Comparison of ENCODE assay signal across 1 cellular context in genomic region chr9:87494970-87495471, GRCh38.
A peak's percentile ranks its signal among the peaks of the same experiment; 100 is the strongest.
TF ChIP-seq lines count a peak whose summit lies in the region.

No MANE protein-coding gene starts in this region.

TF ChIP-seq in K562, 482 proteins besides CTCF, POLR2A, EP300 and RAD21 (continued from another document and continues in another):
- TF ChIP-seq, protein P1, sequence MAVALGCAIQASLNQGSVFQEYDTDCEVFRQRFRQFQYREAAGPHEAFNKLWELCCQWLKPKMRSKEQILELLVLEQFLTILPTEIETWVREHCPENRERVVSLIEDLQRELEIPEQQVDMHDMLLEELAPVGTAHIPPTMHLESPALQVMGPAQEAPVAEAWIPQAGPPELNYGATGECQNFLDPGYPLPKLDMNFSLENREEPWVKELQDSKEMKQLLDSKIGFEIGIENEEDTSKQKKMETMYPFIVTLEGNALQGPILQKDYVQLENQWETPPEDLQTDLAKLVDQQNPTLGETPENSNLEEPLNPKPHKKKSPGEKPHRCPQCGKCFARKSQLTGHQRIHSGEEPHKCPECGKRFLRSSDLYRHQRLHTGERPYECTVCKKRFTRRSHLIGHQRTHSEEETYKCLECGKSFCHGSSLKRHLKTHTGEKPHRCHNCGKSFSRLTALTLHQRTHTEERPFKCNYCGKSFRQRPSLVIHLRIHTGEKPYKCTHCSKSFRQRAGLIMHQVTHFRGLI (CRISPR knock-in tag; IDR thresholded peaks at IDR 0.05), result no peak
- TF ChIP-seq ETV6 (IDR thresholded peaks at IDR 0.05; ENCODE audit: borderline replicate concordance in 1 of 2, low read depth in 2 of 2, low read length in 1 of 2) (no peak), ETV6 (CRISPR knock-in tag; IDR thresholded peaks at IDR 0.05; ENCODE audit: borderline replicate concordance) (no peak), ZFP36 (IDR thresholded peaks at IDR 0.05; ENCODE audit: low read depth, low read length, partially characterized antibody) (no peak), E2F6 (IDR thresholded peaks at IDR 0.05; ENCODE audit: borderline replicate concordance in 1 of 2, extremely low read depth in 1 of 2, insufficient read depth in 1 of 2, insufficient read length in 1 of 2, low read depth in 1 of 2, low read length in 1 of 2, poor library complexity in 1 of 2, severe bottlenecking in 1 of 2) (no peak), ZNF551 (CRISPR knock-in tag; IDR thresholded peaks at IDR 0.05) (no peak), ZNF316 (IDR thresholded peaks at IDR 0.05) (no peak), ZNF436 (CRISPR knock-in tag; IDR thresholded peaks at IDR 0.05) (no peak), STAT5A (IDR thresholded peaks at IDR 0.05; ENCODE audit: borderline replicate concordance, low read length) (no peak), SMARCA5 (IDR thresholded peaks at IDR 0.05) (no peak), SMC3 (conservative IDR thresholded peaks at IDR 0.05; ENCODE audit: insufficient read depth, low read depth, low read length) (no peak), ZNF584 (CRISPR knock-in tag; IDR thresholded peaks at IDR 0.05; ENCODE audit: low read depth) (no peak), ARID1B (IDR thresholded peaks at IDR 0.05) (peak; percentile 40; the same call in 1 of the 2 replicates), GTF2E2 (tag; IDR thresholded peaks at IDR 0.05) (no peak), ZNF79 (CRISPR knock-in tag; IDR thresholded peaks at IDR 0.05; ENCODE audit: low read depth) (no peak), MAFF (IDR thresholded peaks at IDR 0.05; ENCODE audit: low read length) (no peak), HSF4 (CRISPR knock-in tag; IDR thresholded peaks at IDR 0.05; ENCODE audit: borderline replicate concordance) (no peak), KAT8 (IDR thresholded peaks at IDR 0.05; ENCODE audit: low read depth) (no peak), CC2D1A (IDR thresholded peaks at IDR 0.05) (no peak), HNRNPH1 (optimal IDR thresholded peaks at IDR 0.05; ENCODE audit: low read depth, low read length) (no peak), NR4A1 (CRISPR knock-in tag; IDR thresholded peaks at IDR 0.05) (no peak), NR4A1 (tag; IDR thresholded peaks at IDR 0.05) (no peak), ZFP1 (CRISPR knock-in tag; IDR thresholded peaks at IDR 0.05) (no peak), HES1 (IDR thresholded peaks at IDR 0.05; ENCODE audit: low read depth) (no peak), NR3C1 (CRISPR knock-in tag; IDR thresholded peaks at IDR 0.05) (no peak), ZBTB7A (IDR thresholded peaks at IDR 0.05; ENCODE audit: borderline replicate concordance, control insufficient read depth, low read depth, low read length) (no peak), ZNF146 (CRISPR knock-in tag; IDR thresholded peaks at IDR 0.05; ENCODE audit: unreplicated experiment) (no peak), ATF7 (IDR thresholded peaks at IDR 0.05) (no peak), DMBX1 (CRISPR knock-in tag; IDR thresholded peaks at IDR 0.05; ENCODE audit: borderline replicate concordance) (no peak), TRIM28 (IDR thresholded peaks at IDR 0.05) (no peak), ILK (tag; IDR thresholded peaks at IDR 0.05; ENCODE audit: borderline replicate concordance, low read depth) (no peak), NONO (IDR thresholded peaks at IDR 0.05; ENCODE audit: low read depth in 2 of 2, low read length in 1 of 2) (no peak), TAF7 (tag; IDR thresholded peaks at IDR 0.05) (no peak), PATZ1 (CRISPR knock-in tag; IDR thresholded peaks at IDR 0.05; ENCODE audit: borderline replicate concordance) (no peak), FOXP1 (CRISPR knock-in tag; IDR thresholded peaks at IDR 0.05) (no peak), HDAC1 (IDR thresholded peaks at IDR 0.05) (no peak), NFIC (IDR thresholded peaks at IDR 0.05) (no peak), KHSRP (IDR thresholded peaks at IDR 0.05) (no peak), ZNF431 (CRISPR knock-in tag; IDR thresholded peaks at IDR 0.05) (no peak), TEAD4 (IDR thresholded peaks at IDR 0.05; ENCODE audit: low read length) (peak; percentile 17; the same call in 1 of the 2 replicates), TEAD4 (CRISPR knock-in tag; IDR thresholded peaks at IDR 0.05; ENCODE audit: borderline replicate concordance) (no peak), U2AF1 (optimal IDR thresholded peaks at IDR 0.05; ENCODE audit: low read depth, low read length) (no peak), ZNF165 (CRISPR knock-in tag; IDR thresholded peaks at IDR 0.05; ENCODE audit: borderline replicate concordance) (no peak), NR2C1 (IDR thresholded peaks at IDR 0.05) (no peak), NR2C1 (tag; IDR thresholded peaks at IDR 0.05) (no peak), SMARCA4 (IDR thresholded peaks at IDR 0.05) (peak; percentile 41; the same call in 1 of the 2 replicates), ATF3 (IDR thresholded peaks at IDR 0.05) (peak; percentile 44; the same call in 1 of the 2 replicates), ATF3 (CRISPR knock-in tag; conservative IDR thresholded peaks at IDR 0.05) (no peak)
- TF ChIP-seq, protein P2, sequence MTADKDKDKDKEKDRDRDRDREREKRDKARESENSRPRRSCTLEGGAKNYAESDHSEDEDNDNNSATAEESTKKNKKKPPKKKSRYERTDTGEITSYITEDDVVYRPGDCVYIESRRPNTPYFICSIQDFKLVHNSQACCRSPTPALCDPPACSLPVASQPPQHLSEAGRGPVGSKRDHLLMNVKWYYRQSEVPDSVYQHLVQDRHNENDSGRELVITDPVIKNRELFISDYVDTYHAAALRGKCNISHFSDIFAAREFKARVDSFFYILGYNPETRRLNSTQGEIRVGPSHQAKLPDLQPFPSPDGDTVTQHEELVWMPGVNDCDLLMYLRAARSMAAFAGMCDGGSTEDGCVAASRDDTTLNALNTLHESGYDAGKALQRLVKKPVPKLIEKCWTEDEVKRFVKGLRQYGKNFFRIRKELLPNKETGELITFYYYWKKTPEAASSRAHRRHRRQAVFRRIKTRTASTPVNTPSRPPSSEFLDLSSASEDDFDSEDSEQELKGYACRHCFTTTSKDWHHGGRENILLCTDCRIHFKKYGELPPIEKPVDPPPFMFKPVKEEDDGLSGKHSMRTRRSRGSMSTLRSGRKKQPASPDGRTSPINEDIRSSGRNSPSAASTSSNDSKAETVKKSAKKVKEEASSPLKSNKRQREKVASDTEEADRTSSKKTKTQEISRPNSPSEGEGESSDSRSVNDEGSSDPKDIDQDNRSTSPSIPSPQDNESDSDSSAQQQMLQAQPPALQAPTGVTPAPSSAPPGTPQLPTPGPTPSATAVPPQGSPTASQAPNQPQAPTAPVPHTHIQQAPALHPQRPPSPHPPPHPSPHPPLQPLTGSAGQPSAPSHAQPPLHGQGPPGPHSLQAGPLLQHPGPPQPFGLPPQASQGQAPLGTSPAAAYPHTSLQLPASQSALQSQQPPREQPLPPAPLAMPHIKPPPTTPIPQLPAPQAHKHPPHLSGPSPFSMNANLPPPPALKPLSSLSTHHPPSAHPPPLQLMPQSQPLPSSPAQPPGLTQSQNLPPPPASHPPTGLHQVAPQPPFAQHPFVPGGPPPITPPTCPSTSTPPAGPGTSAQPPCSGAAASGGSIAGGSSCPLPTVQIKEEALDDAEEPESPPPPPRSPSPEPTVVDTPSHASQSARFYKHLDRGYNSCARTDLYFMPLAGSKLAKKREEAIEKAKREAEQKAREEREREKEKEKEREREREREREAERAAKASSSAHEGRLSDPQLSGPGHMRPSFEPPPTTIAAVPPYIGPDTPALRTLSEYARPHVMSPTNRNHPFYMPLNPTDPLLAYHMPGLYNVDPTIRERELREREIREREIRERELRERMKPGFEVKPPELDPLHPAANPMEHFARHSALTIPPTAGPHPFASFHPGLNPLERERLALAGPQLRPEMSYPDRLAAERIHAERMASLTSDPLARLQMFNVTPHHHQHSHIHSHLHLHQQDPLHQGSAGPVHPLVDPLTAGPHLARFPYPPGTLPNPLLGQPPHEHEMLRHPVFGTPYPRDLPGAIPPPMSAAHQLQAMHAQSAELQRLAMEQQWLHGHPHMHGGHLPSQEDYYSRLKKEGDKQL (CRISPR knock-in tag; IDR thresholded peaks at IDR 0.05; ENCODE audit: borderline replicate concordance), result no peak
- TF ChIP-seq, protein P3, sequence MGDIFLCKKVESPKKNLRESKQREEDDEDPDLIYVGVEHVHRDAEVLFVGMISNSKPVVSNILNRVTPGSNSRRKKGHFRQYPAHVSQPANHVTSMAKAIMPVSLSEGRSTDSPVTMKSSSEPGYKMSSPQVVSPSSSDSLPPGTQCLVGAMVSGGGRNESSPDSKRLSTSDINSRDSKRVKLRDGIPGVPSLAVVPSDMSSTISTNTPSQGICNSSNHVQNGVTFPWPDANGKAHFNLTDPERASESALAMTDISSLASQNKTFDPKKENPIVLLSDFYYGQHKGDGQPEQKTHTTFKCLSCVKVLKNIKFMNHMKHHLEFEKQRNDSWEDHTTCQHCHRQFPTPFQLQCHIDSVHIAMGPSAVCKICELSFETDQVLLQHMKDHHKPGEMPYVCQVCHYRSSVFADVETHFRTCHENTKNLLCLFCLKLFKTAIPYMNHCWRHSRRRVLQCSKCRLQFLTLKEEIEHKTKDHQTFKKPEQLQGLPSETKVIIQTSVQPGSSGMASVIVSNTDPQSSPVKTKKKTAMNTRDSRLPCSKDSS (IDR thresholded peaks at IDR 0.05; ENCODE audit: low read depth, partially characterized antibody), result no peak
- TF ChIP-seq, protein P4, sequence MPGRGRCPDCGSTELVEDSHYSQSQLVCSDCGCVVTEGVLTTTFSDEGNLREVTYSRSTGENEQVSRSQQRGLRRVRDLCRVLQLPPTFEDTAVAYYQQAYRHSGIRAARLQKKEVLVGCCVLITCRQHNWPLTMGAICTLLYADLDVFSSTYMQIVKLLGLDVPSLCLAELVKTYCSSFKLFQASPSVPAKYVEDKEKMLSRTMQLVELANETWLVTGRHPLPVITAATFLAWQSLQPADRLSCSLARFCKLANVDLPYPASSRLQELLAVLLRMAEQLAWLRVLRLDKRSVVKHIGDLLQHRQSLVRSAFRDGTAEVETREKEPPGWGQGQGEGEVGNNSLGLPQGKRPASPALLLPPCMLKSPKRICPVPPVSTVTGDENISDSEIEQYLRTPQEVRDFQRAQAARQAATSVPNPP (IDR thresholded peaks at IDR 0.05; ENCODE audit: borderline replicate concordance, insufficient read depth, insufficient read length), result no peak
- TF ChIP-seq, protein P5, sequence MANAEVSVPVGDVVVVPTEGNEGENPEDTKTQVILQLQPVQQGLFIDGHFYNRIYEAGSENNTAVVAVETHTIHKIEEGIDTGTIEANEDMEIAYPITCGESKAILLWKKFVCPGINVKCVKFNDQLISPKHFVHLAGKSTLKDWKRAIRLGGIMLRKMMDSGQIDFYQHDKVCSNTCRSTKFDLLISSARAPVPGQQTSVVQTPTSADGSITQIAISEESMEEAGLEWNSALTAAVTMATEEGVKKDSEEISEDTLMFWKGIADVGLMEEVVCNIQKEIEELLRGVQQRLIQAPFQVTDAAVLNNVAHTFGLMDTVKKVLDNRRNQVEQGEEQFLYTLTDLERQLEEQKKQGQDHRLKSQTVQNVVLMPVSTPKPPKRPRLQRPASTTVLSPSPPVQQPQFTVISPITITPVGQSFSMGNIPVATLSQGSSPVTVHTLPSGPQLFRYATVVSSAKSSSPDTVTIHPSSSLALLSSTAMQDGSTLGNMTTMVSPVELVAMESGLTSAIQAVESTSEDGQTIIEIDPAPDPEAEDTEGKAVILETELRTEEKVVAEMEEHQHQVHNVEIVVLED (CRISPR knock-in tag; IDR thresholded peaks at IDR 0.05), result no peak
- TF ChIP-seq, protein P6, sequence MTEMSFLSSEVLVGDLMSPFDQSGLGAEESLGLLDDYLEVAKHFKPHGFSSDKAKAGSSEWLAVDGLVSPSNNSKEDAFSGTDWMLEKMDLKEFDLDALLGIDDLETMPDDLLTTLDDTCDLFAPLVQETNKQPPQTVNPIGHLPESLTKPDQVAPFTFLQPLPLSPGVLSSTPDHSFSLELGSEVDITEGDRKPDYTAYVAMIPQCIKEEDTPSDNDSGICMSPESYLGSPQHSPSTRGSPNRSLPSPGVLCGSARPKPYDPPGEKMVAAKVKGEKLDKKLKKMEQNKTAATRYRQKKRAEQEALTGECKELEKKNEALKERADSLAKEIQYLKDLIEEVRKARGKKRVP (CRISPR knock-in tag; IDR thresholded peaks at IDR 0.05), result no peak
